19 cellular contexts compared by ENCODE assay signal in the genomic region with DNA sequence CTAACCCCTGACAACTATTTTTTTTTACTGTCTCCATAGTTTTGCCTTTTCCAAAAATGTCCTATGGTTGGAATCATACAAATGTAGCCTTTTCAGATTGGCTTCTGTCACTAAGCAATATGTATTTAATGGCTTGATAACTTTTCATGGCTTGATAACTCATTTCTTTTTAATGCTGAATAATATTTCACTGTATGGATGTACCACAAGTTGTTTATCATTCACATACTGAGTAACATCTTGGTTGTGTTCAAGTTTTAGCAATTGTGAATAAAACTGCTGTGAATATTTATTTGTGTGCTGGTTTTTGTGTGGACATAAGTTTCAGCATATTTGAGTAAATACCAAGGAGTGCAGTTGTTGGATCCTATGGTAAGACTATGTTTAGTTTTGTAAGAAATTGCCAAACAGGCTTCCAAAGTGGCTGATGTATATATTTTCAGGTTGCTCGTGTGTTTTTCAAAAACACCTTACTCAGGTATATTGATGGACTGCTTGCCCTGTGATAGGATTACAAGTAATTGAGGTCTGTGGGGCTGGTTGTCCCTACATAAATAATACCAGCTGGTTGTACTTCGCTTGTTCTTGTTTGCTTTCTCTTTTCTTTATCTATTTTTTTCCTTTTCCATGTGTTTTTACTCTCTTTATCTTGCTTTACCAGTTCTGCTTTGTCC.
"Had no signal": no experiment of that assay in that cellular context is flagged by ENCODE, and none has a peak within 500 bp of the region (broad histone marks: within the 10 kb centered on the region; RNA-seq: fewer than 3 reads in every experiment).

No MANE protein-coding gene starts in this region.

- H3K4me2 ChIP-seq: hepatocyte had no signal

- H3K36me3 ChIP-seq: transverse colon had no signal

- H3K4me3 Mint-ChIP-seq: activated CD8-positive, alpha-beta memory T cell treated with anti-CD3 and anti-CD28 coated beads, Interleukin-2, amount 10 ng/mL, durations not matched to agents 7 days and 5 days; activated T-cell treated with anti-CD3 and anti-CD28 coated beads, Interleukin-2, amount 50 U/mL, for 4 hours; natural killer cell treated with Interleukin-12 subunit alpha and Interleukin-12 subunit beta and Interleukin-15 and Interleukin-18, amount 100 ng/mL, for 72 hours had no signal

- H3K9me3 ChIP-seq: mucosa of descending colon, transverse colon had no signal

- H3K4me3 ChIP-seq: hepatocyte, mucosa of descending colon, transverse colon had no signal

- H3K36me3 Mint-ChIP-seq: activated CD8-positive, alpha-beta memory T cell treated with anti-CD3 and anti-CD28 coated beads, Interleukin-2, amount 10 ng/mL, durations not matched to agents 7 days and 5 days; natural killer cell treated with Interleukin-12 subunit alpha and Interleukin-12 subunit beta and Interleukin-15 and Interleukin-18, amount 100 ng/mL, for 72 hours had no signal

- H3K27ac ChIP-seq: hepatocyte, transverse colon had no signal

- H3K27ac Mint-ChIP-seq: activated CD8-positive, alpha-beta memory T cell treated with anti-CD3 and anti-CD28 coated beads, Interleukin-2, amount 10 ng/mL, durations not matched to agents 7 days and 5 days had no signal

- H3K9me3 Mint-ChIP-seq: activated T-cell treated with anti-CD3 and anti-CD28 coated beads, Interleukin-2, amount 50 U/mL, for 4 hours; natural killer cell treated with Interleukin-12 subunit alpha and Interleukin-12 subunit beta and Interleukin-15 and Interleukin-18, amount 100 ng/mL, for 72 hours had no signal

- H2AFZ ChIP-seq: hepatocyte had no signal

- DNase-seq: activated CD4-positive, alpha-beta T cell treated with anti-CD3 and anti-CD28 coated beads for 1 hour; activated CD4-positive, alpha-beta T cell treated with anti-CD3 and anti-CD28 coated beads, Interleukin-2, amount 50 U/mL, for 48 hours; activated CD8-positive, alpha-beta memory T cell treated with anti-CD3 and anti-CD28 coated beads, Interleukin-2, amount 10 ng/mL, durations not matched to agents 7 days and 5 days; activated gamma-delta T cell treated with Interleukin-2 at 50 U/mL for 16 hours; activated T-cell treated with anti-CD3 and anti-CD28 coated beads, Interleukin-2, amount 50 U/mL, for 4 hours; dermis blood vessel endothelial cell; islet precursor cell; mucosa of descending colon; occipital lobe; right cardiac atrium; small intestine; stimulated activated CD4-positive, alpha-beta T cell treated with anti-CD3 and anti-CD28 coated beads, Interleukin-4, amount 100 ng/mL, for 24 hours; stimulated activated naive CD4-positive, alpha-beta T cell treated with Interleukin-2 at 50 U/mL for 16 hours; T1000; transverse colon had no signal

- H3K27me3 Mint-ChIP-seq: activated CD8-positive, alpha-beta memory T cell treated with anti-CD3 and anti-CD28 coated beads, Interleukin-2, amount 10 ng/mL, durations not matched to agents 7 days and 5 days; natural killer cell treated with Interleukin-12 subunit alpha and Interleukin-12 subunit beta and Interleukin-15 and Interleukin-18, amount 100 ng/mL, for 72 hours had no signal

- H3K27me3 ChIP-seq: hepatocyte, transverse colon had no signal

- ATAC-seq: right cardiac atrium had no signal

- FAIRE-seq: astrocyte, bronchial epithelial cell, small intestine had no signal
